ENCODE assay signal across 8 cellular contexts in the genomic region with DNA sequence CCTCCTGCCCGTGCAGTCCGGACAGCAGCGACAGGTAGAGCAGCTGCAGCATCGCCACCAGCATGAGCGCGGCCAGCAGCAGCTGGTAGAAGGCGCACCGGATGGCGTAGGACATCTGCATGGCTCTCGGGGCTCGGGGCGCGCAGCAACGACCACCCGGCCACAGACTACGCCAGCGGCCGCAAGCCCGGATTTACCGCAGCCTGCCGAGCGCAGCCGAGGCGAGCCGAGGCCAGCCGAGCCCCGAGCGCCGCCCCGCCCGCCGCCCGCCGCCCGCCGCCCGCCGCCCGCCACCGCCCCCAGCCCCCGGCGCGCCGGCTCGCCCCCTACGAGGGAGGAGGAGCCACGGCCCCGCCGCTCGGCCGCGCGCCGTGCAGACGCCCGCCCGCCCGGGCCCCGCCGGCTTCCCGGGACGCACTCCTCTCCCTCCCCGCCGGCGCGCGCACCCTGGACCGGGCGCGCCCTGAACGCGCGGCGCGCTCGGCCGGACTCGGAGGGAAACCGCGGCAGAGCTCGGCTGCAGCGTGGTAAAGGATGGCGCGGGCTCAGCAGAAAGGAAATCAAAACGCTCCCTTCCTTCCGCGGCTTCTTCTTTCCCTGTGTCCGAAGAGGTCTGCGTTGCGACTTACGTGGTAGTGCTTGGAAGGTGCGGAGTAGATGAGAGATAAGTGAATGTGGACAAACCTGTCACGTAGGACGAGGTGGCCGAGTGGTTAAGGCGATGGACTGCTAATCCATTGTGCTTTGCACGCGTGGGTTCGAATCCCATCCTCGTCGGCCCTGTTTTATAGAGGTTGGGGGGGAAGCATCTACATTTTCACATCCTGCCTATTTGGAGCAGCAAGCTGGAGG. TPM values are rescaled to one million over a fixed set of nuclear protein-coding genes. Genes with fewer than 3 reads are reported as not detected.
DNase-seq lines count a peak whose midpoint lies in the region; ATAC-seq, FAIRE-seq and TF ChIP-seq lines count a peak whose summit lies in the region.

A gene (minus strand): TSS at position 205 of the 852 bp plus-strand sequence. CDS start 84 bp downstream, at position 121.

- H3K36me3 ChIP-seq in kidney (ENCODE audit: control insufficient read depth in 1 of 2, insufficient read depth in 2 of 2, low read length in 2 of 2): no peaks in the 10 kb centered on the region

- peak within 1 kb of the TSS; percentile 92 to 97 for H3K9ac ChIP-seq in kidney (ENCODE audit: low read length in 2 of 2)

- ATAC-seq in HG02970 (IDR thresholded peaks at IDR 0.05; ENCODE audit: low FRiP score, unreplicated experiment): peak; percentile 45
- no peak for ATAC-seq in GM21737 (IDR thresholded peaks at IDR 0.05; ENCODE audit: unreplicated experiment)

- TF ChIP-seq CTCF in kidney (IDR thresholded peaks at IDR 0.05; ENCODE audit: borderline replicate concordance, extremely low read depth, insufficient read depth): no peak

- intact Hi-C loops in kidney (cut with DNase I): no loop called here

- H3K4me3 ChIP-seq in kidney (ENCODE audit: low read length in 2 of 2): peak within 1 kb of the TSS; percentile 93 to 97

- H3K9me3 ChIP-seq in kidney (ENCODE audit: control insufficient read depth in 1 of 2, low read length in 2 of 2): no peaks in the 10 kb centered on the region

- H3K27ac ChIP-seq in kidney (ENCODE audit: low read depth in 2 of 2, low read length in 2 of 2): peak within 1 kb of the TSS; percentile 89 to 90

- peaks cover 22 to 27% of the 10 kb centered on the region in 2 donors for H3K4me1 ChIP-seq in kidney (ENCODE audit: control insufficient read depth in 1 of 2, insufficient read depth in 1 of 2, low read depth in 1 of 2, low read length in 2 of 2)

- no peak for FAIRE-seq in kidney (lab: Jason Lieb, UNC)

- DNase-seq in GDM1 (lab: John Stamatoyannopoulos, UW): peak; percentile 81
- peak; percentile 78 for DNase-seq in NCI-H226
- DNase-seq in activated CD4-positive, alpha-beta T cell treated with anti-CD3 and anti-CD28 coated beads for 24 hours (ENCODE audit: low read depth in 2 of 2): peak; percentile 80
- peak; percentile 38 to 78 for DNase-seq in cerebellar nuclear complex (lab: John Stamatoyannopoulos, UW)
- peak; percentile 90 for DNase-seq in kidney
- DNase-seq in stimulated activated CD4-positive, alpha-beta T cell treated with anti-CD3 and anti-CD28 coated beads, Interleukin-12 subunit alpha, Interleukin-12 subunit beta, amount 100 ng/mL, for 4 hours: peak; percentile 77

RNA-seq across cellular contexts. Expression of the gene that starts here (rescaled TPM):
- total RNA-seq in kidney: 21.7 TPM
- polyA plus RNA-seq in kidney (ENCODE audit: insufficient read depth, low read depth, low replicate concordance): 59.9 TPM
